11 cellular contexts compared by ENCODE assay signal in the genomic region with DNA sequence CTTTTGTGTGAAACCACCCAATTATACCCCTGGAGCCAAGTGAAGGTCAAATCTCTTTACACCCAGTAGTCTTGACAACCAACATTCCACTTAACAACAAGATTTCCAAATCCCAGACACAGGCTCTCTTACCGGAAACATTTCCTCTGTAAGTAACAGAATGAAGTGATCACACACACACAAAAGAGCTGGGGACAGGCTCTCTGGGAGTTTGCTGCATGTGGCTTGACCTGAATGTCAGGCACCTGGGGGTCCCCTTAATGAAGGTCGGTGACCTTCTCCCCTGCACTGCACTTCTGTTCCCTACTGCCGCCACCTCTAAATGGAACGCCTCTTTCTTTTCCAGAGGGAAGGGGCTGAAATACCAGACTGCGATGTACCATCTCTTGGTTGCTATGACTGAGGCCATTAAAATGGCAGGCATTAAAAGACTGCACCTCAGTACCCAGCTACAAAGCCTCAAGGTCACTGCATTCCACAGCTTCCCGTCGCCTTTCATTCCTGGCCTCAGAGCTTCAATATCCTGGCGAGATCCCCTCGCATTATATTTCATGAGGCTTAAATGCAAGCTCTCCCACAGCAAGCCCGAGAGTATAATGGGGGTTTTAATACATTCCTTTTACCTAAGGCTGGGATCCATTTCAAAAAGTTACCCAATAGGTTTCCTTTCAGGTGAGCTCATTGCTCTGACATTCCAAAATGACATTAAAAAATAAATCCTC.
DNase-seq lines count a peak whose midpoint lies in the region; ATAC-seq and TF ChIP-seq lines count a peak whose summit lies in the region.
"Had no signal": no experiment of that assay in that cellular context is flagged by ENCODE, and none has a peak within 500 bp of the region (broad histone marks: within the 10 kb centered on the region; RNA-seq: fewer than 3 reads in every experiment).

No MANE protein-coding gene starts in this region.

- H3K4me3 ChIP-seq in esophagus squamous epithelium (no peak overlapping the region), mesendoderm (ENCODE audit: low read length) (no peak overlapping the region), thymus (ENCODE audit: low read length) (no peak overlapping the region)

- H3K79me2 ChIP-seq in mesendoderm (ENCODE audit: control insufficient read depth, insufficient read depth, low read length), result no peaks in the 10 kb centered on the region

- 76 to 80% methylated on average over 7 to 10 of the region's 10 CpGs for WGBS in esophagus squamous epithelium, 2 donors
- no CpG with 5 or more reads among the region's 10 CpGs for WGBS in mesendoderm (ENCODE audit: extremely low coverage, insufficient coverage, low lambda C conversion rate)
- WGBS in thymus, result 94% methylated on average over 10 of the region's 10 CpGs

- H2BK5ac ChIP-seq in mesendoderm (ENCODE audit: low read length), result no peak overlapping the region

- H2AK5ac ChIP-seq in mesendoderm (ENCODE audit: low read length), result no peak overlapping the region

- no peaks in the 10 kb centered on the region for H3K9me3 ChIP-seq in esophagus squamous epithelium
- no peaks in the 10 kb centered on the region for H3K9me3 ChIP-seq in thymus (ENCODE audit: control insufficient read depth)

- H3K4me2 ChIP-seq in mesendoderm (ENCODE audit: low read length), result no peak overlapping the region

- H4K8ac ChIP-seq in mesendoderm (ENCODE audit: low read depth, low read length), result no peak overlapping the region

- no peaks in the 10 kb centered on the region for H3K27me3 ChIP-seq in esophagus squamous epithelium
- H3K27me3 ChIP-seq in mesendoderm (ENCODE audit: insufficient read depth, low read length, poor library complexity), result no peaks in the 10 kb centered on the region
- H3K27me3 ChIP-seq in thymus (ENCODE audit: control insufficient read depth, insufficient read depth), result no peaks in the 10 kb centered on the region

- intact Hi-C loops in esophagus squamous epithelium (cut with DNase I), result no loop called here

- H4K5ac ChIP-seq in mesendoderm (ENCODE audit: low read length), result no peak overlapping the region

- no peak for ATAC-seq in HG02884 (IDR thresholded peaks at IDR 0.05; ENCODE audit: unreplicated experiment)
- ATAC-seq: activated CD8-positive, alpha-beta T cell treated with anti-CD3 and anti-CD28 coated beads for 36 hours; left colon; SK-N-SH treated with all-trans-retinoic acid at 6 μM for 48 hours had no signal

- no peak for TF ChIP-seq POLR2A in esophagus squamous epithelium (IDR thresholded peaks at IDR 0.05)

- H3K36me3 ChIP-seq in esophagus squamous epithelium (peaks cover 0 to 92% (median 3%) of the 10 kb centered on the region in 3 donors), mesendoderm (ENCODE audit: control insufficient read depth, insufficient read depth, low read length) (peaks cover 4% of the 10 kb centered on the region), thymus (ENCODE audit: control insufficient read depth, insufficient read depth) (no peaks in the 10 kb centered on the region)

- DNase-seq in NCI-H2227 treated with DMSO at 0.1 percent for 48 hours (lab: John Stamatoyannopoulos, UW) (peak; percentile 10), esophagus squamous epithelium (lab: John Stamatoyannopoulos, UW) (no peak), mesendoderm (peak; percentile 85), NCI-H1436 (lab: John Stamatoyannopoulos, UW) (no peak), NCI-H1048 (lab: John Stamatoyannopoulos, UW) (no peak), middle frontal gyrus (ENCODE audit: extremely low spot score, low spot score) (no peak)
- DNase-seq: activated CD8-positive, alpha-beta T cell treated with anti-CD3 and anti-CD28 coated beads for 36 hours; left colon had no signal

- H3K4ac ChIP-seq in mesendoderm (ENCODE audit: low read depth, low read length), result no peak overlapping the region

- H3K9ac ChIP-seq in mesendoderm (ENCODE audit: low read length), result no peak overlapping the region

- TF ChIP-seq CTCF in esophagus squamous epithelium (IDR thresholded peaks at IDR 0.05), result no peak

- H3K4me1 ChIP-seq in esophagus squamous epithelium, result peaks cover 0 to 29% (median 6%) of the 10 kb centered on the region in 3 donors
- H3K4me1 ChIP-seq in mesendoderm (ENCODE audit: control insufficient read depth, low read depth, low read length), result peaks cover 5% of the 10 kb centered on the region
- no peaks in the 10 kb centered on the region for H3K4me1 ChIP-seq in thymus (ENCODE audit: control insufficient read depth, insufficient read depth, low read length)

- peak overlapping the region; percentile 4 for H3K18ac ChIP-seq in mesendoderm (ENCODE audit: low read length)

- H3K56ac ChIP-seq in mesendoderm (ENCODE audit: low read length), result no peak overlapping the region

- H3K27ac ChIP-seq in esophagus squamous epithelium, result peak overlapping the region in 3 of 4 donors; percentile 19 to 69 (median 39)
- H3K27ac ChIP-seq in mesendoderm (ENCODE audit: low read depth, low read length), result peak overlapping the region; percentile 16
- peak overlapping the region; percentile 53 for H3K27ac ChIP-seq in thymus (ENCODE audit: low read depth)

- H3K79me1 ChIP-seq in mesendoderm (ENCODE audit: low read length), result no peaks in the 10 kb centered on the region

- no peak overlapping the region for H2BK15ac ChIP-seq in mesendoderm (replicated peaks; ENCODE audit: low read depth)

- H2BK120ac ChIP-seq in mesendoderm (ENCODE audit: low read depth, low read length), result no peak overlapping the region

- no peak overlapping the region for H3K23ac ChIP-seq in mesendoderm (ENCODE audit: low read length)

Comparison
In these comparisons a context has a peak if more than half of its experiments do, and no peak if none do; other contexts are left out.
1. DNase-seq: peak in NCI-H2227 treated with DMSO at 0.1 percent for 48 hours (single experiment) and mesendoderm (single experiment); none in esophagus squamous epithelium (single experiment), NCI-H1436 (single experiment), NCI-H1048 (single experiment) and middle frontal gyrus (single experiment).
2. Peak in every context shown above with its lines, with median percentiles within 50 percentile points of each other: H3K27ac ChIP-seq.